In the genomic region with DNA sequence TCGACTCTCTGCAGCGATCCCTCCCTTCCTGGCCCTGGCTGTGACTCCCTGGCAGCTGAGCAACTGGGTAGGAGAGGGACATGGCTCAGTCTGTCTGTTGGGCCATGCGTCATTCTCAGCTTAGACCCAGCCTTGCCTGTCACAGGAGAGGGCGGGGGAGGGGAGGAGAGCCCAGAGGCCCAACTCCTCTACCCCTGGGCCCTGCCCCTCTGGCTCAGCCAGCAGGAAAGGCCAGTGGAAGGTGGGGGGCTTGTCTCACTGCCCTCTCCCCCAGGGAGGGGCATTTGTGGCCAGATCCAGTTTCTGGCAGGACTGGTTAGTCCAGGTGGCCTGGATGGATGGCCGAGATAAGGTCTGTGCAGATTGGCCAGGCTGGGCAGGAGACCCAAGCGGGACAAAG, we compare ENCODE assay signal across 22 cellular contexts. TPM values are rescaled to one million over a fixed set of nuclear protein-coding genes. Genes with fewer than 3 reads are reported as not detected.
DNase-seq lines count a peak whose midpoint lies in the region; ATAC-seq, FAIRE-seq and TF ChIP-seq lines count a peak whose summit lies in the region.
"Had no signal": no experiment of that assay in that cellular context is flagged by ENCODE, and none has a peak within 500 bp of the region (broad histone marks: within the 10 kb centered on the region; RNA-seq: fewer than 3 reads in every experiment).

No MANE protein-coding gene starts in this region.

- H3K27me3 ChIP-seq in stomach (peaks cover 7 to 79% (median 31%) of the 10 kb centered on the region in 3 donors), right cardiac atrium (ENCODE audit: control insufficient read depth, insufficient read depth) (no peaks in the 10 kb centered on the region)

- DNase-seq in NCI-H2196 (lab: John Stamatoyannopoulos, UW; ENCODE audit: unreplicated experiment) (peak; percentile 43), NCI-H2196 treated with DMSO at 0.1 percent for 48 hours (lab: John Stamatoyannopoulos, UW; ENCODE audit: unreplicated experiment) (no peak), kidney (no peak), stomach (peak; percentile 76), right cardiac atrium (no peak), GM03348 (ENCODE audit: low spot score) (no peak)
- DNase-seq in stimulated activated CD4-positive, alpha-beta T cell treated with anti-CD3 and anti-CD28 coated beads, Interleukin-15, amount 100 ng/mL, for 24 hours: no peak
- DNase-seq: activated CD4-positive, alpha-beta memory T cell treated with anti-CD3 and anti-CD28 coated beads, Interleukin-2, amount 10 ng/mL, durations not matched to agents 7 days and 5 days; activated naive CD8-positive, alpha-beta T cell treated with anti-CD3 and anti-CD28 coated beads, Interleukin-2, amount 10 ng/mL, durations not matched to agents 7 days and 5 days; activated T-cell treated with anti-CD3 and anti-CD28 coated beads, Interleukin-2, amount 50 U/mL, for 72 hours; effector CD4-positive, alpha-beta T cell; heart right ventricle; Kasumi-1; spleen; stimulated activated naive CD4-positive, alpha-beta T cell; upper lobe of left lung had no signal

- H3K9me3 ChIP-seq in kidney (ENCODE audit: control insufficient read depth in 1 of 2, low read length in 2 of 2): no peaks in the 10 kb centered on the region
- H3K9me3 ChIP-seq in stomach: no peaks in the 10 kb centered on the region
- no peaks in the 10 kb centered on the region for H3K9me3 ChIP-seq in right cardiac atrium (ENCODE audit: control insufficient read depth, low read length)
- H3K9me3 ChIP-seq: heart right ventricle, spleen, upper lobe of left lung had no signal

- WGBS in stomach, 5 donors: 43 to 67% (median 54%) methylated on average over 4 to 6 of the region's 6 CpGs
- 88% methylated on average over 6 of the region's 6 CpGs for WGBS in right cardiac atrium

- no peak for TF ChIP-seq CTCF in VCaP (conservative IDR thresholded peaks at IDR 0.05)
- TF ChIP-seq CTCF in kidney (IDR thresholded peaks at IDR 0.05; ENCODE audit: borderline replicate concordance, extremely low read depth, insufficient read depth): no peak
- TF ChIP-seq CTCF in stomach (IDR thresholded peaks at IDR 0.05): no peak

- TF ChIP-seq EP300 in stomach (IDR thresholded peaks at IDR 0.05): no peak

- intact Hi-C loops in kidney (cut with DNase I): no loop called here
- intact Hi-C loops in stomach (cut with DNase I; ENCODE audit: low total_unique reads): loop anchor here (10.0 kb wide), 1 partner anchor 150 kb away; no protein-coding TSS in a partner anchor
- intact Hi-C loops in right cardiac atrium (cut with DNase I): no loop called here

- H3K27ac ChIP-seq in VCaP (peak overlapping the region; percentile 92), kidney (ENCODE audit: low read depth in 2 of 2, low read length in 2 of 2) (peak overlapping the region; percentile 1 to 23), stomach (no peak overlapping the region), right cardiac atrium (ENCODE audit: low read length) (no peak overlapping the region)
- H3K27ac ChIP-seq: heart right ventricle, spleen, upper lobe of left lung had no signal

- TF ChIP-seq POLR2A in stomach (IDR thresholded peaks at IDR 0.05): no peak

- FAIRE-seq in kidney (lab: Jason Lieb, UNC): no peak
- FAIRE-seq: A204.1 had no signal

- H3K4me3 ChIP-seq in kidney (ENCODE audit: low read length in 2 of 2) (no peak overlapping the region), stomach (no peak overlapping the region), right cardiac atrium (ENCODE audit: low read length) (no peak overlapping the region)
- H3K4me3 ChIP-seq: heart right ventricle, spleen, upper lobe of left lung had no signal

- no peaks in the 10 kb centered on the region for H3K4me1 ChIP-seq in kidney (ENCODE audit: control insufficient read depth in 1 of 2, insufficient read depth in 1 of 2, low read depth in 1 of 2, low read length in 2 of 2)
- H3K4me1 ChIP-seq in stomach: peaks cover 13 to 25% (median 21%) of the 10 kb centered on the region in 4 donors
- H3K4me1 ChIP-seq in right cardiac atrium (ENCODE audit: control insufficient read depth, insufficient read depth, low read length): no peaks in the 10 kb centered on the region

- ATAC-seq in right cardiac atrium: no peak

- H3K9ac ChIP-seq in kidney (ENCODE audit: low read length in 2 of 2): peak overlapping the region in 1 of 2 donors; percentile 51

- H3K36me3 ChIP-seq in kidney (ENCODE audit: control insufficient read depth in 1 of 2, insufficient read depth in 2 of 2, low read length in 2 of 2): no peaks in the 10 kb centered on the region
- H3K36me3 ChIP-seq in stomach: no peaks in the 10 kb centered on the region
- H3K36me3 ChIP-seq: heart right ventricle, spleen, upper lobe of left lung had no signal

RNA-seq across cellular contexts. Expression of a gene that starts 31.6 kb away (rescaled TPM):
- total RNA-seq in kidney (not detected), stomach (not detected), right cardiac atrium (not detected)
- polyA plus RNA-seq in kidney (ENCODE audit: insufficient read depth, low read depth, low replicate concordance) (not detected), stomach (not detected), right cardiac atrium (not detected)
- total RNA-seq: activated CD4-positive, alpha-beta memory T cell treated with anti-CD3 and anti-CD28 coated beads, Interleukin-2, amount 10 ng/mL, durations not matched to agents 7 days and 5 days; activated naive CD8-positive, alpha-beta T cell treated with anti-CD3 and anti-CD28 coated beads, Interleukin-2, amount 10 ng/mL, durations not matched to agents 7 days and 5 days; activated T-cell treated with anti-CD3 and anti-CD28 coated beads, Interleukin-2, amount 50 U/mL, for 72 hours; Daoy; heart right ventricle; mononuclear cell; omental fat pad; spleen; upper lobe of left lung had no signal
- polyA plus RNA-seq: CD14-positive monocyte, heart right ventricle, spleen had no signal

RNA-seq across cellular contexts. Expression of a gene that starts 57.9 kb away (rescaled TPM):
- total RNA-seq in kidney: 31.4 TPM
- 22.9 TPM for polyA plus RNA-seq in kidney (ENCODE audit: insufficient read depth, low read depth, low replicate concordance)
- 1 to 10 TPM; 2.6 to 9.1 (median 5.3) TPM for total RNA-seq in stomach
- 1 to 10 TPM; 2.3 to 3.5 (median 3.3) TPM for polyA plus RNA-seq in stomach
- 10 to 100 TPM in 3 of 4 donors, 1 to 10 TPM in 1; 9.7 to 18.1 (median 15.4) TPM for total RNA-seq in right cardiac atrium
- polyA plus RNA-seq in right cardiac atrium: 14.3 TPM
- total RNA-seq: activated naive CD8-positive, alpha-beta T cell treated with anti-CD3 and anti-CD28 coated beads, Interleukin-2, amount 10 ng/mL, durations not matched to agents 7 days and 5 days had no signal

Comparison
In these comparisons a context has a peak if more than half of its experiments do, and no peak if none do; other contexts are left out.
1. DNase-seq: peak in NCI-H2196 (single experiment) and stomach (single experiment); none in NCI-H2196 treated with DMSO at 0.1 percent for 48 hours (single experiment), kidney (single experiment), right cardiac atrium (0 of 3), stimulated activated CD4-positive, alpha-beta T cell treated with anti-CD3 and anti-CD28 coated beads, Interleukin-15, amount 100 ng/mL, for 24 hours (single experiment) and GM03348 (single experiment).
2. H3K27ac ChIP-seq: peak in VCaP (single experiment) and kidney (2 of 2); none in stomach (0 of 5) and right cardiac atrium (single experiment).